Comparison of ENCODE assay signal across 18 cellular contexts in the genomic region with DNA sequence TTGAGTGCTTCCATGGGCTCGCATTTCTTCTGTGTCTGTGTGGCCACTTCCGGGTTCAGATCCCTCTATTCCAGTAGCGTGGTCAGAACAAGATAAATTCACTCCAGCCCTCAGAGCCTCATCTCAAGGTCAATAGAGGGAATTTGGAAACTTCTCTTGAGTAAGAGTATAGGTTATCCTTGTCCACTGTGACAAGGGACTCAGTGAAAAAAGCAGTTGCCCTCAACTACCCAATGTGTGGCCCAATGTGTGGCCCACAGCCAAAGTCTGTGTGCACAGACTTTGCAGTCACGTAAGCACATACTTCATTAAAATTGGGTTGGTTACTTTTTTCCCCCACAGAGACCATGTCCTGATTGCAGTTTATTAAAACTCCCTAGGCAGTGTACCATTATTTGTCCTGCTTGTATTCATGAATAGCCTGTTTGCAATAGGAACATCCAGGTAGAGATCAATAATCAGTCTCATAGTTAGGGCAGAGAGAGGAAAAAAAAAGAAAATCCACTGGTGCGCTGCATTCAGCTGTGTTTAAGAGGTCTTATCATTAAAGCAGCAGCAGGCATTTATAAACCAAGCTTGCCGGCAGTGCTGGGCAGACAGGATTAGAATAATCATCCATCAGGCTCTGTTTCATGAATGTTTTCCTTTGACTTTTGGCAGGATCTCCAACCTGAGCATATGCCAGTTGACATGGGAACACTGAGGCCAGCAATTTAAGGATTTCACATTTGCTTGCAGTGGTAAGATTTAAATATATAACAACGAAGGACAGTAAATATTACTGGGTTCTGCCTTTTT.
DNase-seq lines count a peak whose midpoint lies in the region; ATAC-seq and TF ChIP-seq lines count a peak whose summit lies in the region.
"Had no signal": no experiment of that assay in that cellular context is flagged by ENCODE, and none has a peak within 500 bp of the region (broad histone marks: within the 10 kb centered on the region; RNA-seq: fewer than 3 reads in every experiment).

No MANE protein-coding gene starts in this region.

- TF ChIP-seq CTCF in hepatocyte (IDR thresholded peaks at IDR 0.05; ENCODE audit: poor library complexity) (no peak), neural progenitor cell (IDR thresholded peaks at IDR 0.05) (no peak), sigmoid colon (IDR thresholded peaks at IDR 0.05) (no peak)

- no peak overlapping the region for H3K27ac Mint-ChIP-seq in neural progenitor cell
- H3K27ac Mint-ChIP-seq: activated naive CD8-positive, alpha-beta T cell treated with anti-CD3 and anti-CD28 coated beads for 36 hours; CD8-positive, alpha-beta memory T cell; endodermal cell; GM23338; memory B cell had no signal

- H4K20me1 ChIP-seq in hepatocyte (ENCODE audit: insufficient read depth, poor library complexity, severe bottlenecking) (no peaks in the 10 kb centered on the region), neural progenitor cell (ENCODE audit: low read depth) (no peaks in the 10 kb centered on the region)

- peaks cover 19% of the 10 kb centered on the region for H3K4me1 Mint-ChIP-seq in neural progenitor cell
- H3K4me1 Mint-ChIP-seq: activated naive CD8-positive, alpha-beta T cell treated with anti-CD3 and anti-CD28 coated beads for 36 hours; CD8-positive, alpha-beta memory T cell; memory B cell had no signal

- no peak overlapping the region for H3K9ac ChIP-seq in neural progenitor cell

- H3K4me1 ChIP-seq in hepatocyte (ENCODE audit: insufficient read depth) (peaks cover 28% of the 10 kb centered on the region), neural progenitor cell (no peaks in the 10 kb centered on the region), sigmoid colon (peaks cover 0 to 7% (median 2%) of the 10 kb centered on the region in 4 donors)

- peak; percentile 57; the same call in 2 of the 3 replicates for ATAC-seq in SK-N-SH treated with all-trans-retinoic acid at 6 μM for 48 hours
- ATAC-seq: GM23338 had no signal

- H3K9me2 ChIP-seq in hepatocyte (replicated peaks; ENCODE audit: insufficient read depth) = no peaks in the 10 kb centered on the region

- H3K27me3 ChIP-seq in hepatocyte (no peaks in the 10 kb centered on the region), neural progenitor cell (no peaks in the 10 kb centered on the region), sigmoid colon (no peaks in the 10 kb centered on the region)
- H3K27me3 ChIP-seq: neutrophil had no signal

- H3K79me2 ChIP-seq in hepatocyte = no peaks in the 10 kb centered on the region
- no peaks in the 10 kb centered on the region for H3K79me2 ChIP-seq in neural progenitor cell (ENCODE audit: low read depth)

- WGBS in hepatocyte (ENCODE audit: low lambda C conversion rate, missing lambda C conversion rate) = 48% methylated on average over 7 of the region's 7 CpGs
- 86 to 88% methylated on average over 7 of the region's 7 CpGs for WGBS in sigmoid colon, 2 donors

- no peak for TF ChIP-seq POLR2A in sigmoid colon (IDR thresholded peaks at IDR 0.05)

- peak overlapping the region; percentile 32 for H3K27ac ChIP-seq in hepatocyte
- H3K27ac ChIP-seq in neural progenitor cell = no peak overlapping the region
- H3K27ac ChIP-seq in sigmoid colon = no peak overlapping the region
- H3K27ac ChIP-seq: neutrophil had no signal

- TF ChIP-seq EP300 in sigmoid colon (IDR thresholded peaks at IDR 0.05) = no peak

- H3K4me3 ChIP-seq in hepatocyte (no peak overlapping the region), neural progenitor cell (no peak overlapping the region), sigmoid colon (no peak overlapping the region)
- H3K4me3 ChIP-seq: GM23338 had no signal

- H3K36me3 Mint-ChIP-seq in neural progenitor cell = no peaks in the 10 kb centered on the region
- H3K36me3 Mint-ChIP-seq: activated naive CD8-positive, alpha-beta T cell treated with anti-CD3 and anti-CD28 coated beads for 36 hours; CD8-positive, alpha-beta memory T cell; memory B cell had no signal

- DNase-seq in Ammon's horn (ENCODE audit: low spot score) (peak; percentile 13), NCI-H1694 (lab: John Stamatoyannopoulos, UW) (peak; percentile 84), hepatocyte (ENCODE audit: low spot score) (no peak), cerebellar nuclear complex (lab: John Stamatoyannopoulos, UW) (no peak), GDM1 (lab: John Stamatoyannopoulos, UW) (no peak), neural progenitor cell (ENCODE audit: low spot score) (no peak), sigmoid colon (no peak)
- DNase-seq: ACHN; activated CD4-positive, alpha-beta T cell treated with anti-CD3 and anti-CD28 coated beads, Interleukin-2, amount 50 U/mL, for 48 hours; activated naive CD8-positive, alpha-beta T cell treated with anti-CD3 and anti-CD28 coated beads for 36 hours; activated T-cell treated with anti-CD3 and anti-CD28 coated beads, Interleukin-2, amount 50 U/mL, for 48 hours; CD8-positive, alpha-beta memory T cell; central memory CD4-positive, alpha-beta T cell; endodermal cell had no signal

- no peaks in the 10 kb centered on the region for H3F3A ChIP-seq in neural progenitor cell (ENCODE audit: low read depth)

- H2AFZ ChIP-seq in hepatocyte = no peak overlapping the region
- no peak overlapping the region for H2AFZ ChIP-seq in neural progenitor cell (replicated peaks)
- H2AFZ ChIP-seq: GM23338 had no signal

- H3K27me3 Mint-ChIP-seq in neural progenitor cell (ENCODE audit: insufficient read depth, low read depth) = no peaks in the 10 kb centered on the region
- H3K27me3 Mint-ChIP-seq: activated naive CD8-positive, alpha-beta T cell treated with anti-CD3 and anti-CD28 coated beads for 36 hours; CD8-positive, alpha-beta memory T cell; memory B cell had no signal

- intact Hi-C loops in sigmoid colon (cut with DNase I) = no loop called here

- H3K9me3 Mint-ChIP-seq in neural progenitor cell = no peaks in the 10 kb centered on the region
- H3K9me3 Mint-ChIP-seq: activated naive CD8-positive, alpha-beta T cell treated with anti-CD3 and anti-CD28 coated beads for 36 hours; endodermal cell; GM23338; memory B cell had no signal

- no peaks in the 10 kb centered on the region for H3K9me3 ChIP-seq in hepatocyte (ENCODE audit: low read depth)
- no peaks in the 10 kb centered on the region for H3K9me3 ChIP-seq in neural progenitor cell (ENCODE audit: low read depth)
- H3K9me3 ChIP-seq in sigmoid colon = no peaks in the 10 kb centered on the region
- H3K9me3 ChIP-seq: neutrophil had no signal

- H3K36me3 ChIP-seq in hepatocyte (replicated peaks; ENCODE audit: insufficient read depth, low read depth) = no peaks in the 10 kb centered on the region
- H3K36me3 ChIP-seq in neural progenitor cell = no peaks in the 10 kb centered on the region
- H3K36me3 ChIP-seq in sigmoid colon = no peaks in the 10 kb centered on the region
- H3K36me3 ChIP-seq: neutrophil had no signal

- peak overlapping the region; percentile 23 for H3K4me2 ChIP-seq in hepatocyte
- no peak overlapping the region for H3K4me2 ChIP-seq in neural progenitor cell
- H3K4me2 ChIP-seq: GM23338 had no signal

- H3K4me3 Mint-ChIP-seq in neural progenitor cell = no peak overlapping the region
- H3K4me3 Mint-ChIP-seq: activated naive CD8-positive, alpha-beta T cell treated with anti-CD3 and anti-CD28 coated beads for 36 hours; CD8-positive, alpha-beta memory T cell; endodermal cell; GM23338; memory B cell had no signal

TF ChIP-seq in SK-N-SH treated with all-trans-retinoic acid at 6 μM for 48 hours, 23 proteins besides CTCF, POLR2A, EP300 and RAD21:
- TF ChIP-seq ZNF70 (CRISPR knock-in tag; IDR thresholded peaks at IDR 0.05) (0 out of 2 replicates have a peak, but pooled peaks have one; percentile 28), ISL1 (CRISPR knock-in tag; IDR thresholded peaks at IDR 0.05) (peak; percentile 36; the same call in 1 of the 2 replicates), PPARA (CRISPR knock-in tag; IDR thresholded peaks at IDR 0.05; ENCODE audit: borderline replicate concordance) (no peak), BACH2 (CRISPR knock-in tag; IDR thresholded peaks at IDR 0.05; ENCODE audit: borderline replicate concordance) (no peak), GLIS3 (CRISPR knock-in tag; IDR thresholded peaks at IDR 0.05) (0 out of 2 replicates have a peak, but pooled peaks have one; percentile 29), TCF4 (CRISPR knock-in tag; IDR thresholded peaks at IDR 0.05; ENCODE audit: borderline replicate concordance) (no peak)
- TF ChIP-seq, protein P1, sequence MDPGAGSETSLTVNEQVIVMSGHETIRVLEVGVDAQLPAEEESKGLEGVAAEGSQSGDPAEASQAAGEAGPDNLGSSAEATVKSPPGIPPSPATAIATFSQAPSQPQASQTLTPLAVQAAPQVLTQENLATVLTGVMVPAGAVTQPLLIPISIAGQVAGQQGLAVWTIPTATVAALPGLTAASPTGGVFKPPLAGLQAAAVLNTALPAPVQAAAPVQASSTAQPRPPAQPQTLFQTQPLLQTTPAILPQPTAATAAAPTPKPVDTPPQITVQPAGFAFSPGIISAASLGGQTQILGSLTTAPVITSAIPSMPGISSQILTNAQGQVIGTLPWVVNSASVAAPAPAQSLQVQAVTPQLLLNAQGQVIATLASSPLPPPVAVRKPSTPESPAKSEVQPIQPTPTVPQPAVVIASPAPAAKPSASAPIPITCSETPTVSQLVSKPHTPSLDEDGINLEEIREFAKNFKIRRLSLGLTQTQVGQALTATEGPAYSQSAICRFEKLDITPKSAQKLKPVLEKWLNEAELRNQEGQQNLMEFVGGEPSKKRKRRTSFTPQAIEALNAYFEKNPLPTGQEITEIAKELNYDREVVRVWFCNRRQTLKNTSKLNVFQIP (CRISPR knock-in tag; IDR thresholded peaks at IDR 0.05; ENCODE audit: borderline replicate concordance, low read depth) = no peak

Comparison
In these comparisons a context has a peak if more than half of its experiments do, and no peak if none do; other contexts are left out.
1. DNase-seq: peak in Ammon's horn (single experiment) and NCI-H1694 (single experiment); none in hepatocyte (single experiment), cerebellar nuclear complex (0 of 2), GDM1 (single experiment), neural progenitor cell (single experiment) and sigmoid colon (single experiment).